Comparison of ENCODE assay signal across 19 cellular contexts in the genomic region with DNA sequence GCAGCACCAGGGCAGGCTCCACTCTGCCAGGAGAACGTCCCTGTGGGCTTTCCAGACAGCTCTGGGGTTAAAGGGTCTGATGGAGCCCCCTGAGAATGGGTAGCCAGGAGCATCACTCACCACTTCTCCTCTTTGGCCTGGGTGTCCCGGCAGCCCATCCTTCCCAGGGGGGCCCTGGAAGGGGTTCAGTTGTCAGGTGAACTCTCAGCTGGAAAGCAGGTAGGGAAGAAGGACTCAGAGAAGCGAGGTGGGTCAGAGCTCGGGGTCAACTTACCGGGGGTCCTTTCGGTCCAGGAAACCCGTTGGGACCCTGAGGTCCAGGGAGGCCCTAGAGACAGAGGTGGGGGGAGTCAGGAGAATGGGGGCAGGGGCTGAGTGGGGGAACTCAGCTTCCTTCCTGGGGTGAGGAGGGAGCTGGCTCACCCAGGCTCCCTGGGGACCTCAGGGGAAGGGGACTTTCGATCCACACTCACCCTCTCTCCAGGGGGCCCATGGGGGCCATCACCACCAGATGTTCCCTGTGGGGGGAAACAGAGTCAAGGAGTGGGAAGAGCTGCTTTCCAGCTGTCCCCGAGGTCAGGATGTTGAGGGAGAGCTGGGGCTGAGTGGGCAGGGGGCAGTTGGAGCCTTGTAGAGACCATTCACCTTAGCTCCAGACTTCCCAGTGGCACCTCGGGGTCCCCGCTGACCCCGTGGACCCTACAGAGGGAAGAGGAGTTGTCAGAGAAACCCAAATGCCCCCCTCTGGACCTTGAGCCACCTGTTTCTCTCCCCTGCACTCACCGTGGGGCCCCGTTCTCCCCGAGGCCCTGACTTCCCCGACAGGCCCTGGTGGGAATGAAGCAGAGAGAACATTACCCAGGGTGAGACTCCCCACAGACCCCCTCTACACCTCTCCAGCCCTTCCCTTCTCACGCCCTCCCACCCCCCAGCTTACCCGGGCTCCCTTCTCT. TPM values are rescaled to one million over a fixed set of nuclear protein-coding genes. Genes with fewer than 3 reads are reported as not detected.
"Had no signal": no experiment of that assay in that cellular context is flagged by ENCODE, and none has a peak within 500 bp of the region (broad histone marks: within the 10 kb centered on the region; RNA-seq: fewer than 3 reads in every experiment).

No MANE protein-coding gene starts in this region.

- H3K36me3 ChIP-seq: ascending aorta, SJCRH30 had no signal

- DNase-seq: activated CD4-positive, alpha-beta T cell treated with anti-CD3 and anti-CD28 coated beads for 48 hours; activated CD4-positive, alpha-beta T cell treated with anti-CD3 and anti-CD28 coated beads, Interleukin-2, amount 50 U/mL, for 4 hours; activated CD8-positive, alpha-beta memory T cell treated with anti-CD3 and anti-CD28 coated beads, Interleukin-2, amount 50 U/mL, for 48 hours; activated CD8-positive, alpha-beta T cell treated with anti-CD3 and anti-CD28 coated beads, Interleukin-2, amount 10 ng/mL, durations not matched to agents 7 days and 5 days; activated effector memory CD4-positive, alpha-beta T cell treated with Interleukin-2 at 50 U/mL for 16 hours; activated naive CD4-positive, alpha-beta T cell; activated T-cell treated with anti-CD3 and anti-CD28 coated beads, Interleukin-2, amount 50 U/mL, for 1 hour; MM.1S; NCI-H1105; NCI-H1436; NCI-H1694 treated with DMSO at 0.1 percent for 48 hours; NCI-H2029 treated with DMSO at 0.1 percent for 48 hours; NCI-H510A treated with DMSO at 0.1 percent for 48 hours; NK-92 treated with Interleukin-12 subunit alpha and Interleukin-12 subunit beta, amount 100 ng/mL, for 24 hours; Right ventricle myocardium superior had no signal

- H3K9me3 ChIP-seq: ascending aorta, body of pancreas, SJCRH30 had no signal

- H3K27ac ChIP-seq: ascending aorta, body of pancreas, SJCRH30 had no signal

- ATAC-seq: activated CD4-positive, CD25-positive, alpha-beta regulatory T cell treated with anti-CD3 and anti-CD28 coated beads, Interleukin-2, amount 50 U/mL, for 24 hours; activated CD8-positive, alpha-beta T cell treated with anti-CD3 and anti-CD28 coated beads, Interleukin-2, amount 10 ng/mL, durations not matched to agents 7 days and 5 days had no signal

- H3K27me3 ChIP-seq: ascending aorta, body of pancreas, SJCRH30 had no signal

- H3K4me3 ChIP-seq: ascending aorta, body of pancreas, SJCRH30 had no signal

- H3K4me1 ChIP-seq: ascending aorta, body of pancreas had no signal

RNA-seq across cellular contexts. Expression of a gene that starts 31.0 kb away (rescaled TPM):
- total RNA-seq: ascending aorta had no signal
